ENCODE assay signal across 8 cellular contexts in genomic region chr3:185253645-185254410, GRCh38.
DNase-seq lines count a peak whose midpoint lies in the region; ATAC-seq and TF ChIP-seq lines count a peak whose summit lies in the region.

TSS of gene EHHADH (minus strand) at chr3:185254049. CDS start at chr3:185254022, 27 bp downstream.

- DNase-seq in DMS53 treated with DMSO at 0.1 percent for 48 hours (lab: John Stamatoyannopoulos, UW; ENCODE audit: unreplicated experiment) (peak; percentile 25), HCEC 1CT (peak; percentile 71), NCI-H2107 (lab: John Stamatoyannopoulos, UW) (peak; percentile 21), coronary artery (ENCODE audit: low spot score) (peak; percentile 79), left kidney (ENCODE audit: low read depth, low spot score) (peak; percentile 93)
- DNase-seq in activated CD4-positive, alpha-beta T cell treated with anti-CD3 and anti-CD28 coated beads for 24 hours (ENCODE audit: low read depth in 2 of 2), result peak; percentile 21 to 39
- DNase-seq in stimulated activated CD4-positive, alpha-beta T cell treated with anti-CD3 and anti-CD28 coated beads, Interleukin-2, amount 100 ng/mL, for 24 hours, result peak; percentile 48 to 69

- H3K4me3 ChIP-seq in coronary artery, result peak within 1 kb of the TSS; percentile 91

- H3K27ac ChIP-seq in coronary artery, result peak within 1 kb of the TSS in 1 of 2 donors; percentile 76

- no peak for TF ChIP-seq CTCF in coronary artery (IDR thresholded peaks at IDR 0.05)

- no peak for ATAC-seq in HG03025 (IDR thresholded peaks at IDR 0.05; ENCODE audit: low FRiP score, unreplicated experiment)

Comparison
In these comparisons a context has a peak if more than half of its experiments do, and no peak if none do; other contexts are left out.
1. DNase-seq: peak in every context shown above with its lines; median percentile 93 in left kidney; 79 in coronary artery; 71 in HCEC 1CT; 58 in stimulated activated CD4-positive, alpha-beta T cell treated with anti-CD3 and anti-CD28 coated beads, Interleukin-2, amount 100 ng/mL, for 24 hours; 30 in activated CD4-positive, alpha-beta T cell treated with anti-CD3 and anti-CD28 coated beads for 24 hours; 25 in DMS53 treated with DMSO at 0.1 percent for 48 hours; 21 in NCI-H2107.